21 cellular contexts compared by ENCODE assay signal in genomic region chr10:12563489-12563888, GRCh38.
"Had no signal": no experiment of that assay in that cellular context is flagged by ENCODE, and none has a peak within 500 bp of the region (broad histone marks: within the 10 kb centered on the region; RNA-seq: fewer than 3 reads in every experiment).

No MANE protein-coding gene starts in this region.

- H3K27ac Mint-ChIP-seq: activated CD4-positive, alpha-beta memory T cell treated with anti-CD3 and anti-CD28 coated beads, Interleukin-2, amount 10 ng/mL, durations not matched to agents 7 days and 5 days; activated CD4-positive, alpha-beta T cell treated with anti-CD3 and anti-CD28 coated beads, Interleukin-2, amount 10 ng/mL, durations not matched to agents 7 days and 5 days; T-helper 2 cell treated with Interferon-gamma antibody and Interleukin-4, amounts not matched to agents 5 μg/mL and 100 μg/mL, for 36 hours had no signal

- H3K27me3 ChIP-seq: body of pancreas had no signal

- H3K4me3 Mint-ChIP-seq: activated CD4-positive, alpha-beta memory T cell treated with anti-CD3 and anti-CD28 coated beads, Interleukin-2, amount 10 ng/mL, durations not matched to agents 7 days and 5 days; activated CD4-positive, alpha-beta T cell treated with anti-CD3 and anti-CD28 coated beads, Interleukin-2, amount 10 ng/mL, durations not matched to agents 7 days and 5 days; activated naive CD4-positive, alpha-beta T cell treated with anti-CD3 and anti-CD28 coated beads, Interleukin-2, amount 50 U/mL, for 24 hours; T-helper 2 cell treated with Interferon-gamma antibody and Interleukin-4, amounts not matched to agents 5 μg/mL and 100 μg/mL, for 36 hours had no signal

- H3K27ac ChIP-seq: body of pancreas had no signal

- ATAC-seq: body of pancreas, K562 had no signal

- H3K9me3 ChIP-seq: body of pancreas had no signal

- H3K4me3 ChIP-seq: body of pancreas, K562 had no signal

- H3K27me3 Mint-ChIP-seq: activated CD4-positive, alpha-beta memory T cell treated with anti-CD3 and anti-CD28 coated beads, Interleukin-2, amount 10 ng/mL, durations not matched to agents 7 days and 5 days; activated CD4-positive, alpha-beta T cell treated with anti-CD3 and anti-CD28 coated beads, Interleukin-2, amount 10 ng/mL, durations not matched to agents 7 days and 5 days; activated naive CD4-positive, alpha-beta T cell treated with anti-CD3 and anti-CD28 coated beads, Interleukin-2, amount 50 U/mL, for 24 hours had no signal

- H3K9me3 Mint-ChIP-seq: activated CD4-positive, alpha-beta memory T cell treated with anti-CD3 and anti-CD28 coated beads, Interleukin-2, amount 10 ng/mL, durations not matched to agents 7 days and 5 days; activated CD4-positive, alpha-beta T cell treated with anti-CD3 and anti-CD28 coated beads, Interleukin-2, amount 10 ng/mL, durations not matched to agents 7 days and 5 days; activated naive CD4-positive, alpha-beta T cell treated with anti-CD3 and anti-CD28 coated beads, Interleukin-2, amount 50 U/mL, for 24 hours; T-helper 2 cell treated with Interferon-gamma antibody and Interleukin-4, amounts not matched to agents 5 μg/mL and 100 μg/mL, for 36 hours had no signal

- DNase-seq: activated CD4-positive, alpha-beta memory T cell treated with anti-CD3 and anti-CD28 coated beads, Interleukin-2, amount 10 ng/mL, durations not matched to agents 7 days and 5 days; activated CD4-positive, alpha-beta T cell treated with anti-CD3 and anti-CD28 coated beads, Interleukin-2, amount 10 ng/mL, durations not matched to agents 7 days and 5 days; activated CD4-positive, CD25-positive, alpha-beta regulatory T cell; activated T-cell treated with anti-CD3 and anti-CD28 coated beads for 4 hours; activated T-cell treated with anti-CD3 and anti-CD28 coated beads, Interleukin-2, amount 50 U/mL, for 48 hours; aorta; body of pancreas; Karpas-422; MM.1S; NCI-H1105; NCI-H1436; NCI-H1694 treated with DMSO at 0.1 percent for 48 hours; NCI-H2029 treated with DMSO at 0.1 percent for 48 hours; NCI-H345; NCI-H510A; NCI-H526 treated with DMSO at 0.1 percent for 48 hours; NCI-H82; SIG-M5 had no signal
